Comparison of ENCODE assay signal across 10 cellular contexts in the genomic region with DNA sequence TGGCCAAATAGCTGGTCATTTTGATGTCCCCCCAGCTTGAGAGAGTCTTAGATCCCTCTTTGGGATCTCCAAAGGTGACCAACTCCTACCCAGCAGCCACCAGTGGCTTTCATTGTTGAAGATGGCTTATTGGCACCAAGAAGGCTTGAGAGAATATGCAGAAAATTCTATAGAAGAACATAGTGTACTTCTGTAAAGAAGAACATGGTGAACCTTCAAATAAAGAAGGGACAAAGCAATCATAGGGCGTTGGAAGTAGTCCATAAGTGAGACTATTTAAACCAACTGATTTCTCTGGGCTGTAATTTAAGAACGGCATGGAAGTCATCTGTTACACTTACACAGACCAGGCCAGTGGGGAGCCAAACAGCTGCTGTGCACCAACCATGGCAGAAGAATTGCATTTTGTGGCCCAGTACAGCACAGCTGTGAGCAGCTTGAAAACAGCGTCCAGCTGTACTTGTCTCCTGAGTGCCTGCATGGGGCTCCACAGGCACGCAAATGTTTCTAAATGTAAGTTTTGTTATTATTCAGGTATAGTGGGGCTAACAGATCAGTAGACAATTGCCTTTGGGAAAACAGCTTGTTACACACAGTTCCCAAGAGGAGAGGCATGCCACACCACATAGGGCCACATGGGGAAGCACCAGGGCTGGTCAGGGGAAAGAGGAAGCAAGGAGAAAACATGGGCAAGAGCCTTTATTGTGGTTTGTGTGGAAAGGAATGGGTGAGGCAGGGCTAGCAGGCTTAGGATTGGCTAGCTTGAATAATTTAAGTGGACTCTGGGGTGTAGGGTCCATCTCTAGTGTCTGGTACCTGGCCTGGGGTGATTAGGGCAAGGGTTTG.
DNase-seq lines count a peak whose midpoint lies in the region; ATAC-seq, FAIRE-seq and TF ChIP-seq lines count a peak whose summit lies in the region.
"Had no signal": no experiment of that assay in that cellular context is flagged by ENCODE, and none has a peak within 500 bp of the region (broad histone marks: within the 10 kb centered on the region; RNA-seq: fewer than 3 reads in every experiment).

No MANE protein-coding gene starts in this region.

- no peak for TF ChIP-seq CTCF in mucosa of descending colon (IDR thresholded peaks at IDR 0.05)
- TF ChIP-seq CTCF in HepG2 (CRISPR knock-in tag; IDR thresholded peaks at IDR 0.05), result no peak

- H3K4me1 ChIP-seq in mucosa of descending colon (ENCODE audit: low read depth) (no peaks in the 10 kb centered on the region), HepG2 (ENCODE audit: insufficient read depth, low read length) (no peaks in the 10 kb centered on the region)

- H4K20me1 ChIP-seq in HepG2 (ENCODE audit: insufficient read depth, low read length), result no peaks in the 10 kb centered on the region

- no peak for TF ChIP-seq RAD21 in HepG2 (CRISPR knock-in tag; IDR thresholded peaks at IDR 0.05)

- ATAC-seq in GM18867 (IDR thresholded peaks at IDR 0.05; ENCODE audit: unreplicated experiment), result peak; percentile 84
- ATAC-seq in HG02623 (IDR thresholded peaks at IDR 0.05; ENCODE audit: unreplicated experiment), result peak; percentile 84
- ATAC-seq in mucosa of descending colon, result peak; percentile 14
- ATAC-seq in HepG2, result no peak

- H2AFZ ChIP-seq in HepG2 (ENCODE audit: low read length), result no peak overlapping the region

- POLR2A ChIA-PET in activated CD4-positive, alpha-beta memory T cell treated with anti-CD3 and anti-CD28 coated beads, Interleukin-2, amount 10 ng/mL, durations not matched to agents 7 days and 5 days (lab: Charles Lee), result no interaction called here
- POLR2A ChIA-PET in HepG2 (lab: Yijun Ruan, JAX), result no interaction called here

- H3K27ac Mint-ChIP-seq in activated CD4-positive, alpha-beta memory T cell treated with anti-CD3 and anti-CD28 coated beads, Interleukin-2, amount 10 ng/mL, durations not matched to agents 7 days and 5 days, result no peak overlapping the region

- no peak overlapping the region for H3K4me3 ChIP-seq in mucosa of descending colon
- no peak overlapping the region for H3K4me3 ChIP-seq in HepG2 (replicated peaks in 1 of 3; ENCODE audit: insufficient read depth in 1 of 3, low read depth in 2 of 3, low read length in 3 of 3)
- H3K4me3 ChIP-seq: skin epidermis had no signal

- H3K36me3 Mint-ChIP-seq in activated CD4-positive, alpha-beta memory T cell treated with anti-CD3 and anti-CD28 coated beads, Interleukin-2, amount 10 ng/mL, durations not matched to agents 7 days and 5 days (ENCODE audit: low read depth), result no peaks in the 10 kb centered on the region

- FAIRE-seq in HepG2 (lab: Jason Lieb, UNC), result no peak

- TF ChIP-seq POLR2A in HepG2 (IDR thresholded peaks at IDR 0.05; ENCODE audit: insufficient read depth in 1 of 2, low read depth in 2 of 2, low read length in 2 of 2), result no peak

- no peaks in the 10 kb centered on the region for H3K79me2 ChIP-seq in HepG2 (ENCODE audit: insufficient read depth, low read length)

- TF ChIP-seq EP300 in HepG2 (IDR thresholded peaks at IDR 0.05; ENCODE audit: low read depth in 2 of 2, low read length in 2 of 2) (no peak), HepG2 (CRISPR knock-in tag; IDR thresholded peaks at IDR 0.05; ENCODE audit: borderline replicate concordance) (no peak)

- no peak overlapping the region for H3K9ac ChIP-seq in HepG2 (ENCODE audit: insufficient read depth, low read depth, low read length)

- H3K9me3 Mint-ChIP-seq in activated CD4-positive, alpha-beta memory T cell treated with anti-CD3 and anti-CD28 coated beads, Interleukin-2, amount 10 ng/mL, durations not matched to agents 7 days and 5 days, result no peaks in the 10 kb centered on the region

- no peak overlapping the region for H3K4me2 ChIP-seq in HepG2 (ENCODE audit: low read depth, low read length)

- 15% methylated on average over 1 of the region's 4 CpGs for WGBS in HepG2 (ENCODE audit: low lambda C conversion rate)

- no peak overlapping the region for H3K27ac ChIP-seq in HepG2 (ENCODE audit: extremely low read length, insufficient read depth, low read length)
- H3K27ac ChIP-seq: skin epidermis had no signal

- no TSS peak for BruUV-seq in HepG2 (replicated peaks; lab: Mats Ljungman, UMichigan)

- in situ Hi-C loops in HepG2 (cut with HindIII; ENCODE audit: extremely low pct_ligation_motif_present, low pct_unique_long_range_greater_than_20kb), result no loop called here

- H3K9me3 ChIP-seq in mucosa of descending colon (no peaks in the 10 kb centered on the region), HepG2 (ENCODE audit: low read length) (no peaks in the 10 kb centered on the region)

- no peaks in the 10 kb centered on the region for H3K27me3 Mint-ChIP-seq in activated CD4-positive, alpha-beta memory T cell treated with anti-CD3 and anti-CD28 coated beads, Interleukin-2, amount 10 ng/mL, durations not matched to agents 7 days and 5 days

- CTCF ChIA-PET in activated CD4-positive, alpha-beta memory T cell treated with anti-CD3 and anti-CD28 coated beads, Interleukin-2, amount 10 ng/mL, durations not matched to agents 7 days and 5 days (lab: Charles Lee), result no interaction called here
- CTCF ChIA-PET in HepG2 (lab: Yijun Ruan, JAX; ENCODE audit: low intra/inter-chr PET ratio, low total read pairs), result no interaction called here

- no peaks in the 10 kb centered on the region for H3K36me3 ChIP-seq in mucosa of descending colon (ENCODE audit: low read depth)
- H3K36me3 ChIP-seq in HepG2 (replicated peaks in 1 of 2; ENCODE audit: control insufficient read depth in 1 of 2, insufficient read depth in 2 of 2, low read length in 2 of 2), result no peaks in the 10 kb centered on the region

- no peaks in the 10 kb centered on the region for H3K4me1 Mint-ChIP-seq in activated CD4-positive, alpha-beta memory T cell treated with anti-CD3 and anti-CD28 coated beads, Interleukin-2, amount 10 ng/mL, durations not matched to agents 7 days and 5 days

- intact Hi-C loops in mucosa of descending colon (cut with DNase I, micrococcal nuclease), result no loop called here
- intact Hi-C loops in HepG2 (cut with micrococcal nuclease; ENCODE audit: unreplicated experiment), result no loop called here

- no peak overlapping the region for H3K4me3 Mint-ChIP-seq in activated CD4-positive, alpha-beta memory T cell treated with anti-CD3 and anti-CD28 coated beads, Interleukin-2, amount 10 ng/mL, durations not matched to agents 7 days and 5 days

- peak; percentile 56 for DNase-seq in NAMALWA (ENCODE audit: low spot score)
- DNase-seq in mucosa of descending colon, result peak in 2 of 3 donors; percentile 2 to 11
- no peak for DNase-seq in NCI-H446 treated with DMSO at 0.1 percent for 48 hours (lab: John Stamatoyannopoulos, UW)
- DNase-seq in activated CD4-positive, alpha-beta memory T cell treated with anti-CD3 and anti-CD28 coated beads, Interleukin-2, amount 10 ng/mL, durations not matched to agents 7 days and 5 days, result no peak
- no peak for DNase-seq in putamen (ENCODE audit: low spot score)
- no peak for DNase-seq in HepG2 (ENCODE audit: low spot score)
- DNase-seq: amniotic stem cell had no signal

- no peaks in the 10 kb centered on the region for H3K27me3 ChIP-seq in HepG2 (ENCODE audit: control insufficient read depth in 1 of 2, insufficient read depth in 2 of 2, low read length in 2 of 2)

TF ChIP-seq in HepG2, 621 proteins besides CTCF, POLR2A, EP300 and RAD21:
- no peak for TF ChIP-seq REL (CRISPR knock-in tag; conservative IDR thresholded peaks at IDR 0.05)
- TF ChIP-seq ZNF256 (CRISPR knock-in tag; conservative IDR thresholded peaks at IDR 0.05), result no peak

Comparison
In these comparisons a context has a peak if more than half of its experiments do, and no peak if none do; other contexts are left out.
1. DNase-seq: peak in NAMALWA (single experiment) and mucosa of descending colon (2 of 3); none in NCI-H446 treated with DMSO at 0.1 percent for 48 hours (single experiment), activated CD4-positive, alpha-beta memory T cell treated with anti-CD3 and anti-CD28 coated beads, Interleukin-2, amount 10 ng/mL, durations not matched to agents 7 days and 5 days (single experiment), putamen (single experiment) and HepG2 (single experiment).